Comparison of ENCODE assay signal across 1 cellular context in the genomic region with DNA sequence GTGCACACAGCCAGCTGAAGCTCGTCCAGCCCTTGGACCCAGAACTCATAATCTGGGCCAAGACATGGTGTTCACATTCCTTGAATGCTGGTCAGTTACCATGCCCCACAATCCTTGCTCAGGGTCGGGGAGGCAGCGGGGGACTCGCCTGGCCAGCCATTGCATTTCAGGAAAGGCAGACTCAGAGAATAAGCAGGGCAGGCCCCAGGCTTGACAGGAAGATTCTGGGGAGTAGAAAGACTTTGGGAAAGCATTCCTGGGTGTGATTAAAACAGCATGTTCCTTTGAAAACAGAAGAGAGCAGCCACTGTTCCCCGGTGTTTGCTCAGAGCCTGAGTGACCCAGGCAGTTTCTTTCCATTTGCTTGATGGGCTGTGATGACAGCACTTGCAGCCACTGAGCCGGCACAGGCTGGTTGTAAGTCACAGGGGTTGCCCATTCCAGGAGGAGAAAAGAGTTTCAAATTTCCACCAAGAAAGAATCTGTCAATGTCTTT.
TF ChIP-seq lines count a peak whose summit lies in the region.

No MANE protein-coding gene starts in this region.

TF ChIP-seq in GM23338, 12 proteins besides CTCF, POLR2A, EP300 and RAD21 (continued from another document):
- TF ChIP-seq, protein P1, sequence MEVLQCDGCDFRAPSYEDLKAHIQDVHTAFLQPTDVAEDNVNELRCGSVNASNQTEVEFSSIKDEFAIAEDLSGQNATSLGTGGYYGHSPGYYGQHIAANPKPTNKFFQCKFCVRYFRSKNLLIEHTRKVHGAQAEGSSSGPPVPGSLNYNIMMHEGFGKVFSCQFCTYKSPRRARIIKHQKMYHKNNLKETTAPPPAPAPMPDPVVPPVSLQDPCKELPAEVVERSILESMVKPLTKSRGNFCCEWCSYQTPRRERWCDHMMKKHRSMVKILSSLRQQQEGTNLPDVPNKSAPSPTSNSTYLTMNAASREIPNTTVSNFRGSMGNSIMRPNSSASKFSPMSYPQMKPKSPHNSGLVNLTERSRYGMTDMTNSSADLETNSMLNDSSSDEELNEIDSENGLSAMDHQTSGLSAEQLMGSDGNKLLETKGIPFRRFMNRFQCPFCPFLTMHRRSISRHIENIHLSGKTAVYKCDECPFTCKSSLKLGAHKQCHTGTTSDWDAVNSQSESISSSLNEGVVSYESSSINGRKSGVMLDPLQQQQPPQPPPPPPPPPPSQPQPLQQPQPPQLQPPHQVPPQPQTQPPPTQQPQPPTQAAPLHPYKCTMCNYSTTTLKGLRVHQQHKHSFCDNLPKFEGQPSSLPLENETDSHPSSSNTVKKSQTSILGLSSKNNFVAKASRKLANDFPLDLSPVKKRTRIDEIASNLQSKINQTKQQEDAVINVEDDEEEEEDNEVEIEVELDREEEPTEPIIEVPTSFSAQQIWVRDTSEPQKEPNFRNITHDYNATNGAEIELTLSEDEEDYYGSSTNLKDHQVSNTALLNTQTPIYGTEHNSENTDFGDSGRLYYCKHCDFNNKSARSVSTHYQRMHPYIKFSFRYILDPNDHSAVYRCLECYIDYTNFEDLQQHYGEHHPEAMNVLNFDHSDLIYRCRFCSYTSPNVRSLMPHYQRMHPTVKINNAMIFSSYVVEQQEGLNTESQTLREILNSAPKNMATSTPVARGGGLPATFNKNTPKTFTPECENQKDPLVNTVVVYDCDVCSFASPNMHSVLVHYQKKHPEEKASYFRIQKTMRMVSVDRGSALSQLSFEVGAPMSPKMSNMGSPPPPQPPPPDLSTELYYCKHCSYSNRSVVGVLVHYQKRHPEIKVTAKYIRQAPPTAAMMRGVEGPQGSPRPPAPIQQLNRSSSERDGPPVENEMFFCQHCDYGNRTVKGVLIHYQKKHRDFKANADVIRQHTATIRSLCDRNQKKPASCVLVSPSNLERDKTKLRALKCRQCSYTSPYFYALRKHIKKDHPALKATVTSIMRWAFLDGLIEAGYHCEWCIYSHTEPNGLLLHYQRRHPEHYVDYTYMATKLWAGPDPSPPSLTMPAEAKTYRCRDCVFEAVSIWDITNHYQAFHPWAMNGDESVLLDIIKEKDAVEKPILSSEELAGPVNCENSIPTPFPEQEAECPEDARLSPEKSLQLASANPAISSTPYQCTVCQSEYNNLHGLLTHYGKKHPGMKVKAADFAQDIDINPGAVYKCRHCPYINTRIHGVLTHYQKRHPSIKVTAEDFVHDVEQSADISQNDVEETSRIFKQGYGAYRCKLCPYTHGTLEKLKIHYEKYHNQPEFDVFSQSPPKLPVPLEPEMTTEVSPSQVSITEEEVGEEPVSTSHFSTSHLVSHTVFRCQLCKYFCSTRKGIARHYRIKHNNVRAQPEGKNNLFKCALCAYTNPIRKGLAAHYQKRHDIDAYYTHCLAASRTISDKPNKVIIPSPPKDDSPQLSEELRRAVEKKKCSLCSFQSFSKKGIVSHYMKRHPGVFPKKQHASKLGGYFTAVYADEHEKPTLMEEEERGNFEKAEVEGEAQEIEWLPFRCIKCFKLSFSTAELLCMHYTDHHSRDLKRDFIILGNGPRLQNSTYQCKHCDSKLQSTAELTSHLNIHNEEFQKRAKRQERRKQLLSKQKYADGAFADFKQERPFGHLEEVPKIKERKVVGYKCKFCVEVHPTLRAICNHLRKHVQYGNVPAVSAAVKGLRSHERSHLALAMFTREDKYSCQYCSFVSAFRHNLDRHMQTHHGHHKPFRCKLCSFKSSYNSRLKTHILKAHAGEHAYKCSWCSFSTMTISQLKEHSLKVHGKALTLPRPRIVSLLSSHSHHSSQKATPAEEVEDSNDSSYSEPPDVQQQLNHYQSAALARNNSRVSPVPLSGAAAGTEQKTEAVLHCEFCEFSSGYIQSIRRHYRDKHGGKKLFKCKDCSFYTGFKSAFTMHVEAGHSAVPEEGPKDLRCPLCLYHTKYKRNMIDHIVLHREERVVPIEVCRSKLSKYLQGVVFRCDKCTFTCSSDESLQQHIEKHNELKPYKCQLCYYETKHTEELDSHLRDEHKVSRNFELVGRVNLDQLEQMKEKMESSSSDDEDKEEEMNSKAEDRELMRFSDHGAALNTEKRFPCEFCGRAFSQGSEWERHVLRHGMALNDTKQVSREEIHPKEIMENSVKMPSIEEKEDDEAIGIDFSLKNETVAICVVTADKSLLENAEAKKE (CRISPR knock-in tag; IDR thresholded peaks at IDR 0.05), result no peak
- TF ChIP-seq ZNF331 (CRISPR knock-in tag; IDR thresholded peaks at IDR 0.05; ENCODE audit: low read depth), result no peak
- no peak for TF ChIP-seq NANOG (IDR thresholded peaks at IDR 0.05; ENCODE audit: borderline replicate concordance)
- TF ChIP-seq STAT1 (IDR thresholded peaks at IDR 0.05; ENCODE audit: unreplicated experiment), result no peak
- TF ChIP-seq EZH2phosphoT487 (IDR thresholded peaks at IDR 0.05; ENCODE audit: unreplicated experiment), result no peak
- TF ChIP-seq ZNF114 (CRISPR knock-in tag; IDR thresholded peaks at IDR 0.05), result no peak
- TF ChIP-seq EZH2 (IDR thresholded peaks at IDR 0.05; ENCODE audit: low read depth, unreplicated experiment), result no peak
- TF ChIP-seq, protein P2, sequence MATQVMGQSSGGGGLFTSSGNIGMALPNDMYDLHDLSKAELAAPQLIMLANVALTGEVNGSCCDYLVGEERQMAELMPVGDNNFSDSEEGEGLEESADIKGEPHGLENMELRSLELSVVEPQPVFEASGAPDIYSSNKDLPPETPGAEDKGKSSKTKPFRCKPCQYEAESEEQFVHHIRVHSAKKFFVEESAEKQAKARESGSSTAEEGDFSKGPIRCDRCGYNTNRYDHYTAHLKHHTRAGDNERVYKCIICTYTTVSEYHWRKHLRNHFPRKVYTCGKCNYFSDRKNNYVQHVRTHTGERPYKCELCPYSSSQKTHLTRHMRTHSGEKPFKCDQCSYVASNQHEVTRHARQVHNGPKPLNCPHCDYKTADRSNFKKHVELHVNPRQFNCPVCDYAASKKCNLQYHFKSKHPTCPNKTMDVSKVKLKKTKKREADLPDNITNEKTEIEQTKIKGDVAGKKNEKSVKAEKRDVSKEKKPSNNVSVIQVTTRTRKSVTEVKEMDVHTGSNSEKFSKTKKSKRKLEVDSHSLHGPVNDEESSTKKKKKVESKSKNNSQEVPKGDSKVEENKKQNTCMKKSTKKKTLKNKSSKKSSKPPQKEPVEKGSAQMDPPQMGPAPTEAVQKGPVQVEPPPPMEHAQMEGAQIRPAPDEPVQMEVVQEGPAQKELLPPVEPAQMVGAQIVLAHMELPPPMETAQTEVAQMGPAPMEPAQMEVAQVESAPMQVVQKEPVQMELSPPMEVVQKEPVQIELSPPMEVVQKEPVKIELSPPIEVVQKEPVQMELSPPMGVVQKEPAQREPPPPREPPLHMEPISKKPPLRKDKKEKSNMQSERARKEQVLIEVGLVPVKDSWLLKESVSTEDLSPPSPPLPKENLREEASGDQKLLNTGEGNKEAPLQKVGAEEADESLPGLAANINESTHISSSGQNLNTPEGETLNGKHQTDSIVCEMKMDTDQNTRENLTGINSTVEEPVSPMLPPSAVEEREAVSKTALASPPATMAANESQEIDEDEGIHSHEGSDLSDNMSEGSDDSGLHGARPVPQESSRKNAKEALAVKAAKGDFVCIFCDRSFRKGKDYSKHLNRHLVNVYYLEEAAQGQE (IDR thresholded peaks at IDR 0.05; ENCODE audit: unreplicated experiment), result no peak
- TF ChIP-seq, protein P3, sequence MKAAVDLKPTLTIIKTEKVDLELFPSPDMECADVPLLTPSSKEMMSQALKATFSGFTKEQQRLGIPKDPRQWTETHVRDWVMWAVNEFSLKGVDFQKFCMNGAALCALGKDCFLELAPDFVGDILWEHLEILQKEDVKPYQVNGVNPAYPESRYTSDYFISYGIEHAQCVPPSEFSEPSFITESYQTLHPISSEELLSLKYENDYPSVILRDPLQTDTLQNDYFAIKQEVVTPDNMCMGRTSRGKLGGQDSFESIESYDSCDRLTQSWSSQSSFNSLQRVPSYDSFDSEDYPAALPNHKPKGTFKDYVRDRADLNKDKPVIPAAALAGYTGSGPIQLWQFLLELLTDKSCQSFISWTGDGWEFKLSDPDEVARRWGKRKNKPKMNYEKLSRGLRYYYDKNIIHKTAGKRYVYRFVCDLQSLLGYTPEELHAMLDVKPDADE (IDR thresholded peaks at IDR 0.05), result no peak
- TF ChIP-seq CREB1 (CRISPR knock-in tag; IDR thresholded peaks at IDR 0.05; ENCODE audit: low read depth), result no peak
- TF ChIP-seq JUNB (IDR thresholded peaks at IDR 0.05; ENCODE audit: unreplicated experiment), result no peak
